ENCODE assay signal across 26 cellular contexts in genomic region chr4:48195853-48196252, GRCh38.
DNase-seq lines count a peak whose midpoint lies in the region; ATAC-seq, FAIRE-seq and TF ChIP-seq lines count a peak whose summit lies in the region.
"Had no signal": no experiment of that assay in that cellular context is flagged by ENCODE, and none has a peak within 500 bp of the region (broad histone marks: within the 10 kb centered on the region; RNA-seq: fewer than 3 reads in every experiment).

No MANE protein-coding gene starts in this region.

- H3K4me1 Mint-ChIP-seq in activated CD4-positive, alpha-beta T cell treated with anti-CD3 and anti-CD28 coated beads for 36 hours, result peaks cover 7% of the 10 kb centered on the region
- no peaks in the 10 kb centered on the region for H3K4me1 Mint-ChIP-seq in activated CD4-positive, alpha-beta T cell treated with anti-CD3 and anti-CD28 coated beads, Interleukin-2, amount 10 ng/mL, durations not matched to agents 24 days and 14 days
- H3K4me1 Mint-ChIP-seq in activated B cell treated with CpG ODN at 0.5 μM for 24 hours, result peaks cover 66% of the 10 kb centered on the region
- H3K4me1 Mint-ChIP-seq in activated CD8-positive, alpha-beta T cell treated with anti-CD3 and anti-CD28 coated beads, Interleukin-2, amount 10 ng/mL, durations not matched to agents 7 days and 5 days (ENCODE audit: low read depth), result peaks cover 3% of the 10 kb centered on the region
- H3K4me1 Mint-ChIP-seq: activated CD4-positive, alpha-beta T cell treated with anti-CD3 and anti-CD28 coated beads, Interleukin-2, amount 10 ng/mL, durations not matched to agents 7 days and 5 days; neural crest cell had no signal

- POLR2A ChIA-PET in activated CD4-positive, alpha-beta T cell treated with anti-CD3 and anti-CD28 coated beads for 36 hours (lab: Charles Lee), result no interaction called here
- POLR2A ChIA-PET in activated B cell treated with CpG ODN at 0.5 μM for 24 hours (lab: Charles Lee), result interaction anchor here (0.6 to 1.2 kb wide), 3 partner anchors 10 to 54 kb away, joined by 3 to 4 read pairs (median 4); no protein-coding TSS in a partner anchor
- POLR2A ChIA-PET in activated CD8-positive, alpha-beta T cell treated with anti-CD3 and anti-CD28 coated beads, Interleukin-2, amount 10 ng/mL, durations not matched to agents 7 days and 5 days (lab: Charles Lee), result no interaction called here

- no peak overlapping the region for H3K4me3 Mint-ChIP-seq in activated CD4-positive, alpha-beta T cell treated with anti-CD3 and anti-CD28 coated beads for 36 hours
- no peak overlapping the region for H3K4me3 Mint-ChIP-seq in activated CD4-positive, alpha-beta T cell treated with anti-CD3 and anti-CD28 coated beads, Interleukin-2, amount 10 ng/mL, durations not matched to agents 24 days and 14 days
- peak overlapping the region; percentile 64 for H3K4me3 Mint-ChIP-seq in activated B cell treated with CpG ODN at 0.5 μM for 24 hours
- H3K4me3 Mint-ChIP-seq in activated CD8-positive, alpha-beta T cell treated with anti-CD3 and anti-CD28 coated beads, Interleukin-2, amount 10 ng/mL, durations not matched to agents 7 days and 5 days, result no peak overlapping the region
- H3K4me3 Mint-ChIP-seq: activated CD4-positive, alpha-beta T cell treated with anti-CD3 and anti-CD28 coated beads, Interleukin-2, amount 10 ng/mL, durations not matched to agents 7 days and 5 days; effector memory CD8-positive, alpha-beta T cell; neural crest cell; T-cell; type B pancreatic cell had no signal

- DNase-seq in activated CD4-positive, alpha-beta T cell treated with anti-CD3 and anti-CD28 coated beads for 36 hours, result no peak
- DNase-seq in activated CD4-positive, alpha-beta T cell treated with anti-CD3 and anti-CD28 coated beads, Interleukin-2, amount 10 ng/mL, durations not matched to agents 24 days and 14 days, result no peak
- DNase-seq in activated B cell treated with CpG ODN at 0.5 μM for 24 hours (no peak), urothelium cell line (ENCODE audit: low spot score) (no peak), HuH-7.5 (ENCODE audit: low spot score) (no peak), sciatic nerve (ENCODE audit: low spot score) (no peak)
- no peak for DNase-seq in activated CD8-positive, alpha-beta T cell treated with anti-CD3 and anti-CD28 coated beads, Interleukin-2, amount 10 ng/mL, durations not matched to agents 7 days and 5 days
- DNase-seq: 8988T; activated CD4-positive, alpha-beta T cell treated with anti-CD3 and anti-CD28 coated beads, Interleukin-2, amount 10 ng/mL, durations not matched to agents 7 days and 5 days; activated CD8-positive, alpha-beta memory T cell treated with anti-CD3 and anti-CD28 coated beads, Interleukin-2, amount 50 U/mL, for 48 hours; BE2C; Calu3; effector memory CD8-positive, alpha-beta T cell; glutamatergic neuron; Kasumi-1; left colon; midbrain; stimulated activated CD4-positive, alpha-beta T cell treated with anti-CD3 and anti-CD28 coated beads, Interleukin-2, amount 100 ng/mL, for 24 hours; stomach; T-cell had no signal

- FAIRE-seq in urothelium cell line (lab: Jason Lieb, UNC), result peak; percentile 66
- FAIRE-seq: colon, H1, HTR-8/SVneo had no signal

- peak; percentile 39 for ATAC-seq in activated CD4-positive, alpha-beta T cell treated with anti-CD3 and anti-CD28 coated beads for 36 hours
- ATAC-seq in HG03378 (IDR thresholded peaks at IDR 0.05; ENCODE audit: unreplicated experiment), result peak; percentile 29
- no peak for ATAC-seq in activated B cell treated with CpG ODN at 0.5 μM for 24 hours (ENCODE audit: low read depth)
- no peak for ATAC-seq in sciatic nerve
- ATAC-seq in activated CD8-positive, alpha-beta T cell treated with anti-CD3 and anti-CD28 coated beads, Interleukin-2, amount 10 ng/mL, durations not matched to agents 7 days and 5 days, result no peak
- ATAC-seq: effector memory CD8-positive, alpha-beta T cell had no signal

- H3K36me3 Mint-ChIP-seq in activated CD4-positive, alpha-beta T cell treated with anti-CD3 and anti-CD28 coated beads for 36 hours (ENCODE audit: low read depth), result no peaks in the 10 kb centered on the region
- H3K36me3 Mint-ChIP-seq in activated CD4-positive, alpha-beta T cell treated with anti-CD3 and anti-CD28 coated beads, Interleukin-2, amount 10 ng/mL, durations not matched to agents 24 days and 14 days (ENCODE audit: low read depth), result no peaks in the 10 kb centered on the region
- peaks cover 1% of the 10 kb centered on the region for H3K36me3 Mint-ChIP-seq in activated B cell treated with CpG ODN at 0.5 μM for 24 hours (ENCODE audit: low read depth)
- no peaks in the 10 kb centered on the region for H3K36me3 Mint-ChIP-seq in activated CD8-positive, alpha-beta T cell treated with anti-CD3 and anti-CD28 coated beads, Interleukin-2, amount 10 ng/mL, durations not matched to agents 7 days and 5 days (ENCODE audit: low read depth)
- H3K36me3 Mint-ChIP-seq: type B pancreatic cell had no signal

- H3K27me3 Mint-ChIP-seq in activated CD4-positive, alpha-beta T cell treated with anti-CD3 and anti-CD28 coated beads for 36 hours, result peaks cover under 1% of the 10 kb centered on the region
- no peaks in the 10 kb centered on the region for H3K27me3 Mint-ChIP-seq in activated CD4-positive, alpha-beta T cell treated with anti-CD3 and anti-CD28 coated beads, Interleukin-2, amount 10 ng/mL, durations not matched to agents 24 days and 14 days
- no peaks in the 10 kb centered on the region for H3K27me3 Mint-ChIP-seq in activated B cell treated with CpG ODN at 0.5 μM for 24 hours
- H3K27me3 Mint-ChIP-seq in activated CD8-positive, alpha-beta T cell treated with anti-CD3 and anti-CD28 coated beads, Interleukin-2, amount 10 ng/mL, durations not matched to agents 7 days and 5 days (ENCODE audit: low read depth), result no peaks in the 10 kb centered on the region
- H3K27me3 Mint-ChIP-seq: activated CD4-positive, alpha-beta T cell treated with anti-CD3 and anti-CD28 coated beads, Interleukin-2, amount 10 ng/mL, durations not matched to agents 7 days and 5 days; type B pancreatic cell had no signal

- no peaks in the 10 kb centered on the region for H3K9me3 Mint-ChIP-seq in activated CD4-positive, alpha-beta T cell treated with anti-CD3 and anti-CD28 coated beads for 36 hours (ENCODE audit: low read depth)
- no peaks in the 10 kb centered on the region for H3K9me3 Mint-ChIP-seq in activated CD4-positive, alpha-beta T cell treated with anti-CD3 and anti-CD28 coated beads, Interleukin-2, amount 10 ng/mL, durations not matched to agents 24 days and 14 days
- no peaks in the 10 kb centered on the region for H3K9me3 Mint-ChIP-seq in activated B cell treated with CpG ODN at 0.5 μM for 24 hours
- H3K9me3 Mint-ChIP-seq in activated CD8-positive, alpha-beta T cell treated with anti-CD3 and anti-CD28 coated beads, Interleukin-2, amount 10 ng/mL, durations not matched to agents 7 days and 5 days (ENCODE audit: insufficient read depth), result no peaks in the 10 kb centered on the region
- H3K9me3 Mint-ChIP-seq: activated CD4-positive, alpha-beta T cell treated with anti-CD3 and anti-CD28 coated beads, Interleukin-2, amount 10 ng/mL, durations not matched to agents 7 days and 5 days; effector memory CD8-positive, alpha-beta T cell; neural crest cell; type B pancreatic cell had no signal

- intact Hi-C loops in activated CD4-positive, alpha-beta T cell treated with anti-CD3 and anti-CD28 coated beads for 36 hours (cut with DNase I, micrococcal nuclease), result no loop called here
- intact Hi-C loops in activated CD4-positive, alpha-beta T cell treated with anti-CD3 and anti-CD28 coated beads, Interleukin-2, amount 10 ng/mL, durations not matched to agents 24 days and 14 days (cut with micrococcal nuclease), result no loop called here
- intact Hi-C loops in activated B cell treated with CpG ODN at 0.5 μM for 24 hours (cut with micrococcal nuclease) (loop anchor here (1.0 to 5.0 kb wide), 5 partner anchors 8 to 149 kb away; partner anchors contain the start of genes SLAIN2 and TEC), sciatic nerve (cut with DNase I) (no loop called here)

- no peak overlapping the region for H3K27ac Mint-ChIP-seq in activated CD4-positive, alpha-beta T cell treated with anti-CD3 and anti-CD28 coated beads for 36 hours
- no peak overlapping the region for H3K27ac Mint-ChIP-seq in activated CD4-positive, alpha-beta T cell treated with anti-CD3 and anti-CD28 coated beads, Interleukin-2, amount 10 ng/mL, durations not matched to agents 24 days and 14 days
- peak overlapping the region; percentile 73 for H3K27ac Mint-ChIP-seq in activated B cell treated with CpG ODN at 0.5 μM for 24 hours
- no peak overlapping the region for H3K27ac Mint-ChIP-seq in activated CD8-positive, alpha-beta T cell treated with anti-CD3 and anti-CD28 coated beads, Interleukin-2, amount 10 ng/mL, durations not matched to agents 7 days and 5 days
- H3K27ac Mint-ChIP-seq: activated CD4-positive, alpha-beta T cell treated with anti-CD3 and anti-CD28 coated beads, Interleukin-2, amount 10 ng/mL, durations not matched to agents 7 days and 5 days; effector memory CD8-positive, alpha-beta T cell; T-cell; type B pancreatic cell had no signal

- TF ChIP-seq CTCF in activated B cell treated with CpG ODN at 0.5 μM for 24 hours (IDR thresholded peaks at IDR 0.05), result no peak

- CTCF ChIA-PET in activated CD4-positive, alpha-beta T cell treated with anti-CD3 and anti-CD28 coated beads for 36 hours (lab: Charles Lee), result interaction anchor here (0.7 to 1.3 kb wide), 3 partner anchors 57 to 389 kb away, joined by 3 read pairs; no protein-coding TSS in a partner anchor
- CTCF ChIA-PET in activated B cell treated with CpG ODN at 0.5 μM for 24 hours (lab: Charles Lee), result interaction anchor here (0.9 kb wide), 1 partner anchor 79 kb away, joined by 3 read pairs; no protein-coding TSS in a partner anchor
- CTCF ChIA-PET in activated CD8-positive, alpha-beta T cell treated with anti-CD3 and anti-CD28 coated beads, Interleukin-2, amount 10 ng/mL, durations not matched to agents 7 days and 5 days (lab: Charles Lee), result interaction anchor here (0.9 kb wide), 1 partner anchor 17 kb away, joined by 3 read pairs; no protein-coding TSS in a partner anchor

Comparison
In these comparisons a context has a peak if more than half of its experiments do, and no peak if none do; other contexts are left out.
1. ATAC-seq: peak in activated CD4-positive, alpha-beta T cell treated with anti-CD3 and anti-CD28 coated beads for 36 hours (single experiment) and HG03378 (single experiment); none in activated B cell treated with CpG ODN at 0.5 μM for 24 hours (single experiment), sciatic nerve (single experiment) and activated CD8-positive, alpha-beta T cell treated with anti-CD3 and anti-CD28 coated beads, Interleukin-2, amount 10 ng/mL, durations not matched to agents 7 days and 5 days (single experiment).